In the genomic region with DNA sequence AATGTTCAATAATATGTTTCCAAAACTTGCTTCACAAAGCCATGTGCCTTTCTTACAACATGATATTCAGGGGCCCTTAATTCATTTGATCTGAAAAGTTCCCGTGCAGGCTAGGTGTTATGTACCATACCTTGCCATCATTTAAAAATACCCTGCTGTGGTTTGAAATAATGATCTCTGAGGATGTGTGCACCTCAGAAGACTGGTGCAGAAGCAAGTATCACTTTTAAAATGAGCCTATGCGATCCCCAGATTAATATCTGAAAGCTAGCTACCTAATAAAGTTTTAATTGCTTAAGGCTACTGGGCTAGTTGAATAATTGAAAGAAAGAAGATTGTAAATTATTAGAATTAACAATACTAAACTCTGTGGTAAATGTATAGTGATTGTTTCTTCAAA, we compare ENCODE assay signal across 1 cellular context.
TF ChIP-seq lines count a peak whose summit lies in the region.

No MANE protein-coding gene starts in this region.

TF ChIP-seq in GM12878, 131 proteins besides CTCF, POLR2A, EP300 and RAD21 (continued from another document):
- TF ChIP-seq, protein P1, sequence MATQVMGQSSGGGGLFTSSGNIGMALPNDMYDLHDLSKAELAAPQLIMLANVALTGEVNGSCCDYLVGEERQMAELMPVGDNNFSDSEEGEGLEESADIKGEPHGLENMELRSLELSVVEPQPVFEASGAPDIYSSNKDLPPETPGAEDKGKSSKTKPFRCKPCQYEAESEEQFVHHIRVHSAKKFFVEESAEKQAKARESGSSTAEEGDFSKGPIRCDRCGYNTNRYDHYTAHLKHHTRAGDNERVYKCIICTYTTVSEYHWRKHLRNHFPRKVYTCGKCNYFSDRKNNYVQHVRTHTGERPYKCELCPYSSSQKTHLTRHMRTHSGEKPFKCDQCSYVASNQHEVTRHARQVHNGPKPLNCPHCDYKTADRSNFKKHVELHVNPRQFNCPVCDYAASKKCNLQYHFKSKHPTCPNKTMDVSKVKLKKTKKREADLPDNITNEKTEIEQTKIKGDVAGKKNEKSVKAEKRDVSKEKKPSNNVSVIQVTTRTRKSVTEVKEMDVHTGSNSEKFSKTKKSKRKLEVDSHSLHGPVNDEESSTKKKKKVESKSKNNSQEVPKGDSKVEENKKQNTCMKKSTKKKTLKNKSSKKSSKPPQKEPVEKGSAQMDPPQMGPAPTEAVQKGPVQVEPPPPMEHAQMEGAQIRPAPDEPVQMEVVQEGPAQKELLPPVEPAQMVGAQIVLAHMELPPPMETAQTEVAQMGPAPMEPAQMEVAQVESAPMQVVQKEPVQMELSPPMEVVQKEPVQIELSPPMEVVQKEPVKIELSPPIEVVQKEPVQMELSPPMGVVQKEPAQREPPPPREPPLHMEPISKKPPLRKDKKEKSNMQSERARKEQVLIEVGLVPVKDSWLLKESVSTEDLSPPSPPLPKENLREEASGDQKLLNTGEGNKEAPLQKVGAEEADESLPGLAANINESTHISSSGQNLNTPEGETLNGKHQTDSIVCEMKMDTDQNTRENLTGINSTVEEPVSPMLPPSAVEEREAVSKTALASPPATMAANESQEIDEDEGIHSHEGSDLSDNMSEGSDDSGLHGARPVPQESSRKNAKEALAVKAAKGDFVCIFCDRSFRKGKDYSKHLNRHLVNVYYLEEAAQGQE (IDR thresholded peaks at IDR 0.05; ENCODE audit: low read depth, low read length), result no peak
- TF ChIP-seq, protein P2, sequence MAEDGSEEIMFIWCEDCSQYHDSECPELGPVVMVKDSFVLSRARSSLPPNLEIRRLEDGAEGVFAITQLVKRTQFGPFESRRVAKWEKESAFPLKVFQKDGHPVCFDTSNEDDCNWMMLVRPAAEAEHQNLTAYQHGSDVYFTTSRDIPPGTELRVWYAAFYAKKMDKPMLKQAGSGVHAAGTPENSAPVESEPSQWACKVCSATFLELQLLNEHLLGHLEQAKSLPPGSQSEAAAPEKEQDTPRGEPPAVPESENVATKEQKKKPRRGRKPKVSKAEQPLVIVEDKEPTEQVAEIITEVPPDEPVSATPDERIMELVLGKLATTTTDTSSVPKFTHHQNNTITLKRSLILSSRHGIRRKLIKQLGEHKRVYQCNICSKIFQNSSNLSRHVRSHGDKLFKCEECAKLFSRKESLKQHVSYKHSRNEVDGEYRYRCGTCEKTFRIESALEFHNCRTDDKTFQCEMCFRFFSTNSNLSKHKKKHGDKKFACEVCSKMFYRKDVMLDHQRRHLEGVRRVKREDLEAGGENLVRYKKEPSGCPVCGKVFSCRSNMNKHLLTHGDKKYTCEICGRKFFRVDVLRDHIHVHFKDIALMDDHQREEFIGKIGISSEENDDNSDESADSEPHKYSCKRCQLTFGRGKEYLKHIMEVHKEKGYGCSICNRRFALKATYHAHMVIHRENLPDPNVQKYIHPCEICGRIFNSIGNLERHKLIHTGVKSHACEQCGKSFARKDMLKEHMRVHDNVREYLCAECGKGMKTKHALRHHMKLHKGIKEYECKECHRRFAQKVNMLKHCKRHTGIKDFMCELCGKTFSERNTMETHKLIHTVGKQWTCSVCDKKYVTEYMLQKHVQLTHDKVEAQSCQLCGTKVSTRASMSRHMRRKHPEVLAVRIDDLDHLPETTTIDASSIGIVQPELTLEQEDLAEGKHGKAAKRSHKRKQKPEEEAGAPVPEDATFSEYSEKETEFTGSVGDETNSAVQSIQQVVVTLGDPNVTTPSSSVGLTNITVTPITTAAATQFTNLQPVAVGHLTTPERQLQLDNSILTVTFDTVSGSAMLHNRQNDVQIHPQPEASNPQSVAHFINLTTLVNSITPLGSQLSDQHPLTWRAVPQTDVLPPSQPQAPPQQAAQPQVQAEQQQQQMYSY (CRISPR knock-in tag; IDR thresholded peaks at IDR 0.05), result no peak
- no peak for TF ChIP-seq SUZ12 (IDR thresholded peaks at IDR 0.05; ENCODE audit: unreplicated experiment)
- TF ChIP-seq, protein P3, sequence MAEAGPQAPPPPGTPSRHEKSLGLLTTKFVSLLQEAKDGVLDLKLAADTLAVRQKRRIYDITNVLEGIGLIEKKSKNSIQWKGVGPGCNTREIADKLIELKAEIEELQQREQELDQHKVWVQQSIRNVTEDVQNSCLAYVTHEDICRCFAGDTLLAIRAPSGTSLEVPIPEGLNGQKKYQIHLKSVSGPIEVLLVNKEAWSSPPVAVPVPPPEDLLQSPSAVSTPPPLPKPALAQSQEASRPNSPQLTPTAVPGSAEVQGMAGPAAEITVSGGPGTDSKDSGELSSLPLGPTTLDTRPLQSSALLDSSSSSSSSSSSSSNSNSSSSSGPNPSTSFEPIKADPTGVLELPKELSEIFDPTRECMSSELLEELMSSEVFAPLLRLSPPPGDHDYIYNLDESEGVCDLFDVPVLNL (IDR thresholded peaks at IDR 0.05; ENCODE audit: low read depth, low read length), result no peak
- peak; percentile 71 for TF ChIP-seq RUNX3 (IDR thresholded peaks at IDR 0.05; ENCODE audit: low read length)
- 0 out of 2 replicates have a peak, but pooled peaks have one; percentile 25 for TF ChIP-seq JUNB (IDR thresholded peaks at IDR 0.05)
- peak; percentile 45; the same call in 1 of the 2 replicates for TF ChIP-seq NFIC (IDR thresholded peaks at IDR 0.05; ENCODE audit: low read depth, low read length)
- TF ChIP-seq, protein P4, sequence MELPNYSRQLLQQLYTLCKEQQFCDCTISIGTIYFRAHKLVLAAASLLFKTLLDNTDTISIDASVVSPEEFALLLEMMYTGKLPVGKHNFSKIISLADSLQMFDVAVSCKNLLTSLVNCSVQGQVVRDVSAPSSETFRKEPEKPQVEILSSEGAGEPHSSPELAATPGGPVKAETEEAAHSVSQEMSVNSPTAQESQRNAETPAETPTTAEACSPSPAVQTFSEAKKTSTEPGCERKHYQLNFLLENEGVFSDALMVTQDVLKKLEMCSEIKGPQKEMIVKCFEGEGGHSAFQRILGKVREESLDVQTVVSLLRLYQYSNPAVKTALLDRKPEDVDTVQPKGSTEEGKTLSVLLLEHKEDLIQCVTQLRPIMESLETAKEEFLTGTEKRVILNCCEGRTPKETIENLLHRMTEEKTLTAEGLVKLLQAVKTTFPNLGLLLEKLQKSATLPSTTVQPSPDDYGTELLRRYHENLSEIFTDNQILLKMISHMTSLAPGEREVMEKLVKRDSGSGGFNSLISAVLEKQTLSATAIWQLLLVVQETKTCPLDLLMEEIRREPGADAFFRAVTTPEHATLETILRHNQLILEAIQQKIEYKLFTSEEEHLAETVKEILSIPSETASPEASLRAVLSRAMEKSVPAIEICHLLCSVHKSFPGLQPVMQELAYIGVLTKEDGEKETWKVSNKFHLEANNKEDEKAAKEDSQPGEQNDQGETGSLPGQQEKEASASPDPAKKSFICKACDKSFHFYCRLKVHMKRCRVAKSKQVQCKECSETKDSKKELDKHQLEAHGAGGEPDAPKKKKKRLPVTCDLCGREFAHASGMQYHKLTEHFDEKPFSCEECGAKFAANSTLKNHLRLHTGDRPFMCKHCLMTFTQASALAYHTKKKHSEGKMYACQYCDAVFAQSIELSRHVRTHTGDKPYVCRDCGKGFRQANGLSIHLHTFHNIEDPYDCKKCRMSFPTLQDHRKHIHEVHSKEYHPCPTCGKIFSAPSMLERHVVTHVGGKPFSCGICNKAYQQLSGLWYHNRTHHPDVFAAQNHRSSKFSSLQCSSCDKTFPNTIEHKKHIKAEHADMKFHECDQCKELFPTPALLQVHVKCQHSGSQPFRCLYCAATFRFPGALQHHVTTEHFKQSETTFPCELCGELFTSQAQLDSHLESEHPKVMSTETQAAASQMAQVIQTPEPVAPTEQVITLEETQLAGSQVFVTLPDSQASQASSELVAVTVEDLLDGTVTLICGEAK (IDR thresholded peaks at IDR 0.05; ENCODE audit: borderline replicate concordance), result peak; percentile 80
- no peak for TF ChIP-seq ATF7 (IDR thresholded peaks at IDR 0.05; ENCODE audit: low read depth)
- TF ChIP-seq, protein P5, sequence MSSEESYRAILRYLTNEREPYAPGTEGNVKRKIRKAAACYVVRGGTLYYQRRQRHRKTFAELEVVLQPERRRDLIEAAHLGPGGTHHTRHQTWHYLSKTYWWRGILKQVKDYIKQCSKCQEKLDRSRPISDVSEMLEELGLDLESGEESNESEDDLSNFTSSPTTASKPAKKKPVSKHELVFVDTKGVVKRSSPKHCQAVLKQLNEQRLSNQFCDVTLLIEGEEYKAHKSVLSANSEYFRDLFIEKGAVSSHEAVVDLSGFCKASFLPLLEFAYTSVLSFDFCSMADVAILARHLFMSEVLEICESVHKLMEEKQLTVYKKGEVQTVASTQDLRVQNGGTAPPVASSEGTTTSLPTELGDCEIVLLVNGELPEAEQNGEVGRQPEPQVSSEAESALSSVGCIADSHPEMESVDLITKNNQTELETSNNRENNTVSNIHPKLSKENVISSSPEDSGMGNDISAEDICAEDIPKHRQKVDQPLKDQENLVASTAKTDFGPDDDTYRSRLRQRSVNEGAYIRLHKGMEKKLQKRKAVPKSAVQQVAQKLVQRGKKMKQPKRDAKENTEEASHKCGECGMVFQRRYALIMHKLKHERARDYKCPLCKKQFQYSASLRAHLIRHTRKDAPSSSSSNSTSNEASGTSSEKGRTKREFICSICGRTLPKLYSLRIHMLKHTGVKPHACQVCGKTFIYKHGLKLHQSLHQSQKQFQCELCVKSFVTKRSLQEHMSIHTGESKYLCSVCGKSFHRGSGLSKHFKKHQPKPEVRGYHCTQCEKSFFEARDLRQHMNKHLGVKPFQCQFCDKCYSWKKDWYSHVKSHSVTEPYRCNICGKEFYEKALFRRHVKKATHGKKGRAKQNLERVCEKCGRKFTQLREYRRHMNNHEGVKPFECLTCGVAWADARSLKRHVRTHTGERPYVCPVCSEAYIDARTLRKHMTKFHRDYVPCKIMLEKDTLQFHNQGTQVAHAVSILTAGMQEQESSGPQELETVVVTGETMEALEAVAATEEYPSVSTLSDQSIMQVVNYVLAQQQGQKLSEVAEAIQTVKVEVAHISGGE (CRISPR knock-in tag; IDR thresholded peaks at IDR 0.05), result no peak
- no peak for TF ChIP-seq GABPA (IDR thresholded peaks at IDR 0.05; ENCODE audit: low read depth)
- no peak for TF ChIP-seq SPI1 (IDR thresholded peaks at IDR 0.05; ENCODE audit: borderline replicate concordance, insufficient read depth, low read depth, low read length)
- TF ChIP-seq ZNF24 (IDR thresholded peaks at IDR 0.05), result peak; percentile 27; the same call in 1 of the 2 replicates
- TF ChIP-seq SREBF1 (IDR thresholded peaks at IDR 0.05; ENCODE audit: low read length), result no peak
- TF ChIP-seq MTA2 (IDR thresholded peaks at IDR 0.05; ENCODE audit: low read depth), result peak; percentile 84
